In genomic region chr10:52485486-52485885, GRCh38 we compare ENCODE assay signal across 12 cellular contexts.
"Had no signal": no experiment of that assay in that cellular context is flagged by ENCODE, and none has a peak within 500 bp of the region (broad histone marks: within the 10 kb centered on the region; RNA-seq: fewer than 3 reads in every experiment).

No MANE protein-coding gene starts in this region.

- H3K9ac ChIP-seq: parathyroid adenoma had no signal

- H3K27ac ChIP-seq: parathyroid adenoma had no signal

- H2AFZ ChIP-seq: parathyroid adenoma had no signal

- H3K79me2 ChIP-seq: parathyroid adenoma had no signal

- DNase-seq: activated CD4-positive, alpha-beta T cell treated with anti-CD3 and anti-CD28 coated beads, Interleukin-2, amount 10 ng/mL, durations not matched to agents 7 days and 5 days; activated naive CD4-positive, alpha-beta T cell; aorta; head of caudate nucleus; midbrain; stimulated activated CD4-positive, alpha-beta T cell treated with anti-CD3 and anti-CD28 coated beads, Interleukin-15, amount 100 ng/mL, for 24 hours; stimulated activated CD4-positive, alpha-beta T cell treated with anti-CD3 and anti-CD28 coated beads, Interleukin-4, amount 100 ng/mL, for 1 hour; stimulated activated naive CD4-positive, alpha-beta T cell; substantia nigra; trophoblast cell had no signal

- H3K4me1 ChIP-seq: parathyroid adenoma had no signal

- ATAC-seq: esophagus mucosa had no signal
